Comparison of ENCODE assay signal across 8 cellular contexts in genomic region chr5:178230879-178231735, GRCh38. TPM values are rescaled to one million over a fixed set of nuclear protein-coding genes. Genes with fewer than 3 reads are reported as not detected.
DNase-seq lines count a peak whose midpoint lies in the region; ATAC-seq and TF ChIP-seq lines count a peak whose summit lies in the region.

No MANE protein-coding gene starts in this region.

- peak overlapping the region; percentile 89 for H3K4me3 Mint-ChIP-seq in activated T-cell treated with anti-CD3 and anti-CD28 coated beads, Interleukin-2, amount 50 U/mL, for 72 hours
- H3K4me3 Mint-ChIP-seq in brain = peak overlapping the region; percentile 82 to 88 (median 85)

- peak; percentile 36 for TF ChIP-seq POLR2A in transverse colon (IDR thresholded peaks at IDR 0.05)

- no peak for TF ChIP-seq CTCF in brain (conservative IDR thresholded peaks at IDR 0.05)
- TF ChIP-seq CTCF in lower lobe of right lung (IDR thresholded peaks at IDR 0.05) = no peak
- no peak for TF ChIP-seq CTCF in transverse colon (IDR thresholded peaks at IDR 0.05)

- H3K4me1 Mint-ChIP-seq in activated T-cell treated with anti-CD3 and anti-CD28 coated beads, Interleukin-2, amount 50 U/mL, for 72 hours (ENCODE audit: low read depth) = peaks cover 61% of the 10 kb centered on the region
- H3K4me1 Mint-ChIP-seq in brain = peaks cover 45% of the 10 kb centered on the region

- in situ Hi-C loops in transverse colon (cut with MboI; ENCODE audit: low pct_ligation_motif_present in 1 of 4, low pct_unique_long_range_greater_than_20kb in 1 of 4, low sequenced_read_pairs in 3 of 4) = no loop called here

- ATAC-seq in activated T-cell treated with anti-CD3 and anti-CD28 coated beads, Interleukin-2, amount 50 U/mL, for 72 hours (replicated peaks in 1 of 2) = no peak
- no peak for ATAC-seq in lower lobe of right lung
- ATAC-seq in HG02763 (IDR thresholded peaks at IDR 0.05; ENCODE audit: unreplicated experiment) = no peak
- ATAC-seq in GM19395 (IDR thresholded peaks at IDR 0.05; ENCODE audit: unreplicated experiment) = no peak

- DNase-seq in activated T-cell treated with anti-CD3 and anti-CD28 coated beads, Interleukin-2, amount 50 U/mL, for 72 hours = no peak
- no peak for DNase-seq in activated T-cell treated with anti-CD3 and anti-CD28 coated beads, Interleukin-2, amount 50 U/mL, for 1 hour
- DNase-seq in lower lobe of right lung (peak; percentile 28), transverse colon (peak; percentile 65), NCI-H446 treated with DMSO at 0.1 percent for 48 hours (lab: John Stamatoyannopoulos, UW) (no peak)

- H3K4me3 ChIP-seq in lower lobe of right lung = peak overlapping the region; percentile 97
- peak overlapping the region; percentile 73 to 83 (median 78) for H3K4me3 ChIP-seq in transverse colon

- H3K36me3 ChIP-seq in lower lobe of right lung = peaks cover 48% of the 10 kb centered on the region
- H3K36me3 ChIP-seq in transverse colon = peaks cover 0 to 27% (median 2%) of the 10 kb centered on the region in 4 donors

- TF ChIP-seq EP300 in transverse colon (IDR thresholded peaks at IDR 0.05; ENCODE audit: low read depth) = no peak

- H3K27me3 ChIP-seq in lower lobe of right lung (ENCODE audit: low read depth) = no peaks in the 10 kb centered on the region
- H3K27me3 ChIP-seq in transverse colon = no peaks in the 10 kb centered on the region

- intact Hi-C loops in lower lobe of right lung (cut with DNase I) = no loop called here
- intact Hi-C loops in transverse colon (cut with DNase I; ENCODE audit: low total_unique reads) = no loop called here

- peaks cover 52% of the 10 kb centered on the region for H3K4me1 ChIP-seq in lower lobe of right lung
- H3K4me1 ChIP-seq in transverse colon = peaks cover 25 to 70% (median 35%) of the 10 kb centered on the region in 4 donors

- H3K9me3 Mint-ChIP-seq in activated T-cell treated with anti-CD3 and anti-CD28 coated beads, Interleukin-2, amount 50 U/mL, for 72 hours = no peaks in the 10 kb centered on the region
- peaks cover 0 to 5% (median 0%) of the 10 kb centered on the region in 5 experiments for H3K9me3 Mint-ChIP-seq in brain

- H3K36me3 Mint-ChIP-seq in activated T-cell treated with anti-CD3 and anti-CD28 coated beads, Interleukin-2, amount 50 U/mL, for 72 hours (ENCODE audit: insufficient read depth in 2 of 2) = peaks cover 24 to 33% of the 10 kb centered on the region in 2 donors
- H3K36me3 Mint-ChIP-seq in brain = peaks cover 42% of the 10 kb centered on the region

- 34% methylated on average over 14 of the region's 14 CpGs; no CpG with 5 or more reads in 1 of the 2 donors for WGBS in transverse colon (ENCODE audit: low coverage in 1 of 2), 2 donors

- H3K27me3 Mint-ChIP-seq in activated T-cell treated with anti-CD3 and anti-CD28 coated beads, Interleukin-2, amount 50 U/mL, for 72 hours (ENCODE audit: low read depth) = no peaks in the 10 kb centered on the region
- no peaks in the 10 kb centered on the region for H3K27me3 Mint-ChIP-seq in brain

- no peaks in the 10 kb centered on the region for H3K9me3 ChIP-seq in lower lobe of right lung
- H3K9me3 ChIP-seq in transverse colon = no peaks in the 10 kb centered on the region

- peak overlapping the region; percentile 84 for H3K27ac Mint-ChIP-seq in activated T-cell treated with anti-CD3 and anti-CD28 coated beads, Interleukin-2, amount 50 U/mL, for 72 hours
- peak overlapping the region in 4 of 5 experiments; percentile 82 to 86 (median 84) for H3K27ac Mint-ChIP-seq in brain

- H3K27ac ChIP-seq in lower lobe of right lung (peak overlapping the region; percentile 98), transverse colon (peak overlapping the region; percentile 94 to 99 (median 98))

RNA-seq across cellular contexts. Expression of gene PHYKPL, which starts 1.5 kb away (rescaled TPM):
- total RNA-seq in activated T-cell treated with anti-CD3 and anti-CD28 coated beads, Interleukin-2, amount 50 U/mL, for 72 hours = 10 to 100 TPM; 81.7 to 89.7 TPM
- polyA plus RNA-seq in brain (ENCODE audit: insufficient read depth, low read depth, low replicate concordance) = 8.0 TPM
- 101 TPM for total RNA-seq in lower lobe of right lung
- total RNA-seq in transverse colon = 100 to 1,000 TPM; 124 to 405 (median 197) TPM

RNA-seq across cellular contexts. Expression of gene HNRNPAB, which starts 26.8 kb away (rescaled TPM):
- 100 to 1,000 TPM; 196 to 232 TPM for total RNA-seq in activated T-cell treated with anti-CD3 and anti-CD28 coated beads, Interleukin-2, amount 50 U/mL, for 72 hours
- polyA plus RNA-seq in brain (ENCODE audit: insufficient read depth, low read depth, low replicate concordance) = 221 TPM
- total RNA-seq in lower lobe of right lung (102 TPM), transverse colon (100 to 1,000 TPM; 115 to 199 (median 169) TPM)

RNA-seq across cellular contexts. Expression of gene GMCL2, which starts 43.9 kb away (rescaled TPM):
- total RNA-seq in activated T-cell treated with anti-CD3 and anti-CD28 coated beads, Interleukin-2, amount 50 U/mL, for 72 hours = not detected
- not detected for polyA plus RNA-seq in brain (ENCODE audit: insufficient read depth, low read depth, low replicate concordance)
- not detected for total RNA-seq in lower lobe of right lung
- total RNA-seq in transverse colon = not detected

Comparison
In these comparisons a context has a peak if more than half of its experiments do, and no peak if none do; other contexts are left out.
1. DNase-seq: peak in lower lobe of right lung (single experiment) and transverse colon (single experiment); none in activated T-cell treated with anti-CD3 and anti-CD28 coated beads, Interleukin-2, amount 50 U/mL, for 72 hours (0 of 2), activated T-cell treated with anti-CD3 and anti-CD28 coated beads, Interleukin-2, amount 50 U/mL, for 1 hour (single experiment) and NCI-H446 treated with DMSO at 0.1 percent for 48 hours (single experiment).